8 cellular contexts compared by ENCODE assay signal in the genomic region with DNA sequence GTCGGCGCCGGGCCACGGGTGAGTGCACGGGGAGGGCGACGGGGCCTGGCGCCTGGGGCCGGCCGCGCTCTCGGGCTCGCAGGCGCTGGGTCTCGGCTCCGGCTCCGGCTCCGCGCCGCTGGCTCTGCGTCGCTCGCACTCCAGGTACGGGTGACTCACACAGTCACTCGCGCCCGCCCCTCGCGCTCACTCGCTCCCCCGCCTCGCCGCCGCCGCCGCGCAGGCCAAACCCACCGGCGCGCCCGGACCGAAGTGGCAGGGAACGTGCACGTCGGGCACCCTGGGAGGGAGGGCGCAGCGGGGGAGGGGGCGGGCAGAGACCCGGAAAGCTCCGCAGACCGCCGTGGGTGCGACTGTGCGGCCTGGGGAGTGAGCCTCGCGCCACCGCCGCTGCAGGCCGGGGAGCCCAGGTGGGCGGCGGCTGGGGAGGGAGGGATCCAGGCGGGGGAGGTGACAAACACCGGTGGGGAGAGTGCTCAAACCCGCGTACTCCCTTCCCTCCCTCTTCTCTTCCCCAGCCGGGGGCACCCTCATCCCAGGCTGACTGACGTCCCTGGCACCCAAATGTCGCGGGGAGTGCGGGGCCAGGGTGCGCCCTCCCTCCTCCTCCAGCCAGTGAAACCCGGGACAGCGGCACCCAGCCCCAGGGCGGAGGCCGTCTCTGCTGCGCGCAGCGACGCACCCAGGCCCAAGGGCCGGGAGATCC.
A peak's percentile ranks its signal among the peaks of the same experiment; 100 is the strongest.
DNase-seq lines count a peak whose midpoint lies in the region; ATAC-seq, FAIRE-seq and TF ChIP-seq lines count a peak whose summit lies in the region.

No MANE protein-coding gene starts in this region.

- H3K27ac ChIP-seq in A549 (peak overlapping the region; percentile 92 to 94), GM12878 (ENCODE audit: control insufficient read depth, insufficient read depth) (no peak overlapping the region), skin epidermis (peak overlapping the region in 20 of 21 experiments; percentile 12 to 90 (median 74))

- ATAC-seq in A549 (peak; percentile 80 to 86), GM19395 (IDR thresholded peaks at IDR 0.05; ENCODE audit: unreplicated experiment) (peak; percentile 59), GM12878 (peak; percentile 49), HG03135 (IDR thresholded peaks at IDR 0.05; ENCODE audit: unreplicated experiment) (no peak)

- DNase-seq in A549 (ENCODE audit: low read depth in 1 of 2, low spot score in 1 of 2) (peak; percentile 66 to 82), NCI-H510A treated with DMSO at 0.1 percent for 48 hours (lab: John Stamatoyannopoulos, UW) (peak; percentile 71), GM12878 (ENCODE audit: low read depth, low spot score) (no peak)
- no peak for DNase-seq in stimulated activated naive CD4-positive, alpha-beta T cell treated with Interleukin-2 at 50 U/mL for 16 hours (lab: John Stamatoyannopoulos, UW)

- H3K4me3 ChIP-seq in A549 (peak overlapping the region; percentile 79), GM12878 (no peak overlapping the region), iPS-18c (ENCODE audit: insufficient read depth, low read depth, low read length) (peak overlapping the region; percentile 76), skin epidermis (peak overlapping the region; percentile 39 to 71 (median 46))

- H3K9me3 ChIP-seq in A549 (no peaks in the 10 kb centered on the region), GM12878 (replicated peaks; ENCODE audit: control insufficient read depth, insufficient read depth, low read length) (no peaks in the 10 kb centered on the region), iPS-18c (ENCODE audit: control insufficient read depth, insufficient read depth, low read length) (peaks cover 2% of the 10 kb centered on the region)

- H3K4me1 ChIP-seq in A549, result peaks cover 29% of the 10 kb centered on the region
- no peaks in the 10 kb centered on the region for H3K4me1 ChIP-seq in GM12878 (ENCODE audit: control insufficient read depth, insufficient read depth, low read length)

- SMC1A ChIA-PET in GM12878 (lab: Charles Lee; ENCODE audit: uncharacterized antibody, unreplicated experiment), result no interaction called here

- no peak overlapping the region for H2AFZ ChIP-seq in GM12878 (ENCODE audit: control insufficient read depth, low read depth, low read length)

- TF ChIP-seq RAD21 in A549 (conservative IDR thresholded peaks at IDR 0.05 in 1 of 2, IDR thresholded peaks at IDR 0.05 in 1 of 2) (peak; percentile 35 to 54), GM12878 (IDR thresholded peaks at IDR 0.05; ENCODE audit: insufficient read depth, low read depth, low read length) (no peak)

- TF ChIP-seq CTCF in A549 (IDR thresholded peaks at IDR 0.05) (peak; percentile 20; the same call in 2 of the 3 replicates), GM12878 (IDR thresholded peaks at IDR 0.05 in 2 of 3, conservative IDR thresholded peaks at IDR 0.05 in 1 of 3; ENCODE audit: control insufficient read depth in 2 of 3, extremely low read depth in 1 of 3, insufficient read depth in 1 of 3, low read depth in 3 of 3, low read length in 3 of 3) (no peak)

- no peaks in the 10 kb centered on the region for H3K79me2 ChIP-seq in GM12878 (ENCODE audit: control insufficient read depth, insufficient read depth, low read length)

- POLR2A ChIA-PET in A549 (lab: Yijun Ruan, JAX) (interaction anchor here (0.6 to 2.1 kb wide), 5 partner anchors 21 to 342 kb away, joined by 3 to 7 read pairs (median 4); no protein-coding TSS in a partner anchor), GM12878 (lab: Charles Lee) (no interaction called here)

- peaks cover 2 to 12% of the 10 kb centered on the region in 2 experiments for H3K27me3 ChIP-seq in GM12878 (replicated peaks in 1 of 2; ENCODE audit: control insufficient read depth in 2 of 2, insufficient read depth in 2 of 2, low read length in 1 of 2)

- TF ChIP-seq EP300 in A549 (IDR thresholded peaks at IDR 0.05) (peak in 1 of 2 experiments; percentile 25; a peak in 1 of 5 replicates), GM12878 (IDR thresholded peaks at IDR 0.05; ENCODE audit: borderline replicate concordance in 1 of 2, control insufficient read depth in 1 of 2, low read depth in 2 of 2, low read length in 2 of 2) (no peak)

- intact Hi-C loops in GM12878 (cut with micrococcal nuclease; ENCODE audit: unreplicated experiment), result no loop called here

- BruUV-seq in GM12878 (replicated peaks; lab: Mats Ljungman, UMichigan), result no TSS peak

- H3K4me2 ChIP-seq in A549 (peak overlapping the region; percentile 97), GM12878 (ENCODE audit: control insufficient read depth, insufficient read depth) (peak overlapping the region; percentile 42; the same call in 1 of the 2 replicates)

- H3K9ac ChIP-seq in GM12878 (ENCODE audit: control insufficient read depth, insufficient read depth, low read length), result no peak overlapping the region

- RAD21 ChIA-PET in GM12878 (lab: Charles Lee; ENCODE audit: unreplicated experiment), result no interaction called here

- in situ Hi-C loops in GM12878 (cut with MboI), result no loop called here

- CTCF ChIA-PET in A549 (lab: Yijun Ruan, JAX), result no interaction called here
- CTCF ChIA-PET in GM12878 (lab: Yijun Ruan, JAX), result no interaction called here

- H3K36me3 ChIP-seq in GM12878 (ENCODE audit: control insufficient read depth in 2 of 2, insufficient read depth in 2 of 2, low read length in 1 of 2), result no peaks in the 10 kb centered on the region

- H4K20me1 ChIP-seq in GM12878 (ENCODE audit: control insufficient read depth, insufficient read depth), result no peaks in the 10 kb centered on the region

- TF ChIP-seq POLR2A in A549 (IDR thresholded peaks at IDR 0.05; ENCODE audit: low read length), result peak; percentile 10; the same call in 1 of the 2 replicates
- TF ChIP-seq POLR2A in GM12878 (IDR thresholded peaks at IDR 0.05; ENCODE audit: low read depth, low read length), result no peak

- no peak for FAIRE-seq in A549 (lab: Jason Lieb, UNC)
- FAIRE-seq in GM12878 (lab: Jason Lieb, UNC), result no peak

- WGBS in A549 (ENCODE audit: missing lambda C conversion rate), result 1% methylated on average over 17 of the region's 80 CpGs
- WGBS in GM12878 (ENCODE audit: insufficient coverage, insufficient replicate concordance, low lambda C conversion rate, missing lambda C conversion rate), result 9% methylated on average over 30 of the region's 80 CpGs

TF ChIP-seq in A549, 52 proteins besides CTCF, POLR2A, EP300 and RAD21 (continues in another document):
- TF ChIP-seq JUNB (IDR thresholded peaks at IDR 0.05) (peak; percentile 34; the same call in 1 of the 2 replicates), KDM5A (IDR thresholded peaks at IDR 0.05) (no peak), ZNF302 (CRISPR knock-in tag; IDR thresholded peaks at IDR 0.05) (no peak), JUN (IDR thresholded peaks at IDR 0.05) (peak in 1 of 2 experiments; percentile 79; a peak in 1 of 5 replicates), NFE2L2 (conservative IDR thresholded peaks at IDR 0.05; ENCODE audit: low read length) (no peak), SMC3 (IDR thresholded peaks at IDR 0.05) (peak; percentile 40; the same call in 2 of the 3 replicates), PHF8 (IDR thresholded peaks at IDR 0.05; ENCODE audit: borderline replicate concordance, low read depth) (peak; percentile 35; the same call in 1 of the 2 replicates), FOSL2 (IDR thresholded peaks at IDR 0.05) (peak; percentile 61), FOSL2 (CRISPR knock-in tag; IDR thresholded peaks at IDR 0.05) (peak; percentile 86)
- TF ChIP-seq, protein P1, sequence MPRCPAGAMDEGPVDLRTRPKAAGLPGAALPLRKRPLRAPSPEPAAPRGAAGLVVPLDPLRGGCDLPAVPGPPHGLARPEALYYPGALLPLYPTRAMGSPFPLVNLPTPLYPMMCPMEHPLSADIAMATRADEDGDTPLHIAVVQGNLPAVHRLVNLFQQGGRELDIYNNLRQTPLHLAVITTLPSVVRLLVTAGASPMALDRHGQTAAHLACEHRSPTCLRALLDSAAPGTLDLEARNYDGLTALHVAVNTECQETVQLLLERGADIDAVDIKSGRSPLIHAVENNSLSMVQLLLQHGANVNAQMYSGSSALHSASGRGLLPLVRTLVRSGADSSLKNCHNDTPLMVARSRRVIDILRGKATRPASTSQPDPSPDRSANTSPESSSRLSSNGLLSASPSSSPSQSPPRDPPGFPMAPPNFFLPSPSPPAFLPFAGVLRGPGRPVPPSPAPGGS (IDR thresholded peaks at IDR 0.05), result peak; percentile 54; the same call in 1 of the 3 replicates
- TF ChIP-seq, protein P2, sequence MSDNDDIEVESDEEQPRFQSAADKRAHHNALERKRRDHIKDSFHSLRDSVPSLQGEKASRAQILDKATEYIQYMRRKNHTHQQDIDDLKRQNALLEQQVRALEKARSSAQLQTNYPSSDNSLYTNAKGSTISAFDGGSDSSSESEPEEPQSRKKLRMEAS (IDR thresholded peaks at IDR 0.05), result peak; percentile 52; the same call in 1 of the 2 replicates

TF ChIP-seq in GM12878, 131 proteins besides CTCF, POLR2A, EP300 and RAD21:
- TF ChIP-seq SMAD1 (IDR thresholded peaks at IDR 0.05; ENCODE audit: low read depth, partially characterized antibody), result no peak
- no peak for TF ChIP-seq IRF4 (IDR thresholded peaks at IDR 0.05; ENCODE audit: low read depth, low read length)
- TF ChIP-seq, protein P2 (IDR thresholded peaks at IDR 0.05; ENCODE audit: low read depth, low read length), result no peak
- no peak for TF ChIP-seq FOXM1 (IDR thresholded peaks at IDR 0.05; ENCODE audit: low read depth, low read length)
- no peak for TF ChIP-seq ZZZ3 (IDR thresholded peaks at IDR 0.05; ENCODE audit: control insufficient read depth, insufficient read length, low read depth)
- peak; percentile 47 for TF ChIP-seq SUZ12 (IDR thresholded peaks at IDR 0.05; ENCODE audit: unreplicated experiment)

Comparison
In these comparisons a context has a peak if more than half of its experiments do, and no peak if none do; other contexts are left out.
1. DNase-seq: peak in A549 (2 of 2) and NCI-H510A treated with DMSO at 0.1 percent for 48 hours (single experiment); none in GM12878 (single experiment) and stimulated activated naive CD4-positive, alpha-beta T cell treated with Interleukin-2 at 50 U/mL for 16 hours (single experiment).